In genomic region chr21:42964086-42964485, GRCh38 we compare ENCODE assay signal across 28 cellular contexts. TPM values are rescaled to one million over a fixed set of nuclear protein-coding genes. Genes with fewer than 3 reads are reported as not detected.
"Had no signal": no experiment of that assay in that cellular context is flagged by ENCODE, and none has a peak within 500 bp of the region (broad histone marks: within the 10 kb centered on the region; RNA-seq: fewer than 3 reads in every experiment).

No MANE protein-coding gene starts in this region.

- DNase-seq: activated CD4-positive, alpha-beta T cell treated with anti-CD3 and anti-CD28 coated beads for 4 hours; activated CD4-positive, alpha-beta T cell treated with anti-CD3 and anti-CD28 coated beads, Interleukin-2, amount 50 U/mL, for 4 hours; activated naive CD4-positive, alpha-beta T cell; activated T-cell treated with anti-CD3 and anti-CD28 coated beads for 4 hours; activated T-cell treated with anti-CD3 and anti-CD28 coated beads, Interleukin-2, amount 50 U/mL, for 72 hours; dermis blood vessel endothelial cell; effector CD8-positive, alpha-beta T cell; esophagus squamous epithelium; foreskin melanocyte; heart right ventricle; natural killer cell; stimulated activated CD4-positive, alpha-beta T cell treated with anti-CD3 and anti-CD28 coated beads, Interleukin-12 subunit alpha, Interleukin-12 subunit beta, amount 100 ng/mL, for 4 hours; stimulated activated CD4-positive, alpha-beta T cell treated with anti-CD3 and anti-CD28 coated beads, Interleukin-4, amount 100 ng/mL, for 1 hour; stimulated activated naive CD8-positive, alpha-beta T cell treated with anti-CD3 and anti-CD28 coated beads, Interleukin-15, Interleukin-2, amounts not matched to agents 100 U/mL and 50 U/mL, for 24 hours had no signal

- H3K27ac Mint-ChIP-seq: activated naive CD4-positive, alpha-beta T cell treated with anti-CD3 and anti-CD28 coated beads, Interleukin-2, amount 50 U/mL, for 72 hours; activated T-cell treated with anti-CD3 and anti-CD28 coated beads, Interleukin-2, amount 50 U/mL, for 72 hours; natural killer cell; type B pancreatic cell had no signal

- H3K4me3 Mint-ChIP-seq: activated T-cell treated with anti-CD3 and anti-CD28 coated beads, Interleukin-2, amount 50 U/mL, for 72 hours; natural killer cell; type B pancreatic cell had no signal

- H3K36me3 ChIP-seq: esophagus squamous epithelium, heart right ventricle, neutrophil, right lobe of liver, thoracic aorta, vagina had no signal

- H3K4me3 ChIP-seq: esophagus squamous epithelium, heart right ventricle, right lobe of liver, thoracic aorta, vagina had no signal

- H3K36me3 Mint-ChIP-seq: activated naive CD4-positive, alpha-beta T cell treated with anti-CD3 and anti-CD28 coated beads, Interleukin-2, amount 50 U/mL, for 72 hours; natural killer cell; type B pancreatic cell had no signal

- ATAC-seq: activated naive CD4-positive, alpha-beta T cell treated with anti-CD3 and anti-CD28 coated beads, Interleukin-2, amount 50 U/mL, for 72 hours; activated T-cell treated with anti-CD3 and anti-CD28 coated beads, Interleukin-2, amount 50 U/mL, for 72 hours; natural killer cell; stimulated activated naive CD8-positive, alpha-beta T cell treated with anti-CD3 and anti-CD28 coated beads, Interleukin-15, Interleukin-2, amounts not matched to agents 100 U/mL and 50 U/mL, for 24 hours had no signal

- H3K27me3 Mint-ChIP-seq: type B pancreatic cell had no signal

- H3K27ac ChIP-seq: epithelial cell of prostate, esophagus squamous epithelium, heart right ventricle, neutrophil, right lobe of liver, thoracic aorta, vagina had no signal

- H3K27me3 ChIP-seq: esophagus squamous epithelium, heart right ventricle, neutrophil, right lobe of liver, vagina had no signal

- H3K9me3 Mint-ChIP-seq: activated naive CD4-positive, alpha-beta T cell treated with anti-CD3 and anti-CD28 coated beads, Interleukin-2, amount 50 U/mL, for 72 hours; activated T-cell treated with anti-CD3 and anti-CD28 coated beads, Interleukin-2, amount 50 U/mL, for 72 hours; natural killer cell; type B pancreatic cell had no signal

RNA-seq across cellular contexts. Expression of gene ERVH48-1, which starts 38.7 kb away (rescaled TPM):
- total RNA-seq: bronchial epithelial cell, dermis blood vessel endothelial cell, glomerular endothelial cell, kidney epithelial cell, lower leg skin, natural killer cell, osteocyte, posterior vena cava, skeletal muscle tissue, thoracic aorta, vagina had no signal
